In the genomic region with DNA sequence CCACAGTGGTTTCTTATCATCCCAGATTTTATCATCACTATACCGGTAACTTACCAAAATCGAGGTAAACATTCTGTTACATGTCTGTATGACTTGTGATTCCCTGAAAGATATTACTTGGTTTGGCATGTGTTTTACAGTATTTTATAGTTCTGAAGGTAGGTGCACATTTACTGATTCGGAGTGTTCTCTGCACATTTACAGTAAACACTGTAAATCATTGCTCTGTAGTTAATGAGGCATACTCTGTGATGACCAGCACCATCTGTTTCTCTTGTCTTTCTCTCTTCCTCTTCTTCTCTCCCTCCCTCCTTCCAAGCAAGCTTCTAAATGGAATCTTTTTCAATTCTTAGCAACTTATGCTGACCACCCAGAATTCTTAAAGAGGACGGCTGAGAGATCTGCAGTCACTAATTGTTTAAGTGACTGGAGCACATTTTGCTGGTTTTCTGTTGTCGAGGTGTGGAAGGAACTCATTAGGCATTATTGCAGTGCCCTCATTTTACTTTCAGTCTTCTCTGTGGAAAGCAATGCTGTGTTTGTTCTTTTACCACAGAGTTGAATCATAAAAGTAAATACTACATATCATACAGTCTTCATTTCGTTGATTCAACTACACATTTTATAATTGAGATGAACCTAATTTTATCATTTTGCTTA, we compare ENCODE assay signal across 1 cellular context.
TF ChIP-seq lines count a peak whose summit lies in the region.

No MANE protein-coding gene starts in this region.

TF ChIP-seq in WTC11, 78 proteins besides CTCF, POLR2A, EP300 and RAD21 (continued from another document):
- TF ChIP-seq, protein P1, sequence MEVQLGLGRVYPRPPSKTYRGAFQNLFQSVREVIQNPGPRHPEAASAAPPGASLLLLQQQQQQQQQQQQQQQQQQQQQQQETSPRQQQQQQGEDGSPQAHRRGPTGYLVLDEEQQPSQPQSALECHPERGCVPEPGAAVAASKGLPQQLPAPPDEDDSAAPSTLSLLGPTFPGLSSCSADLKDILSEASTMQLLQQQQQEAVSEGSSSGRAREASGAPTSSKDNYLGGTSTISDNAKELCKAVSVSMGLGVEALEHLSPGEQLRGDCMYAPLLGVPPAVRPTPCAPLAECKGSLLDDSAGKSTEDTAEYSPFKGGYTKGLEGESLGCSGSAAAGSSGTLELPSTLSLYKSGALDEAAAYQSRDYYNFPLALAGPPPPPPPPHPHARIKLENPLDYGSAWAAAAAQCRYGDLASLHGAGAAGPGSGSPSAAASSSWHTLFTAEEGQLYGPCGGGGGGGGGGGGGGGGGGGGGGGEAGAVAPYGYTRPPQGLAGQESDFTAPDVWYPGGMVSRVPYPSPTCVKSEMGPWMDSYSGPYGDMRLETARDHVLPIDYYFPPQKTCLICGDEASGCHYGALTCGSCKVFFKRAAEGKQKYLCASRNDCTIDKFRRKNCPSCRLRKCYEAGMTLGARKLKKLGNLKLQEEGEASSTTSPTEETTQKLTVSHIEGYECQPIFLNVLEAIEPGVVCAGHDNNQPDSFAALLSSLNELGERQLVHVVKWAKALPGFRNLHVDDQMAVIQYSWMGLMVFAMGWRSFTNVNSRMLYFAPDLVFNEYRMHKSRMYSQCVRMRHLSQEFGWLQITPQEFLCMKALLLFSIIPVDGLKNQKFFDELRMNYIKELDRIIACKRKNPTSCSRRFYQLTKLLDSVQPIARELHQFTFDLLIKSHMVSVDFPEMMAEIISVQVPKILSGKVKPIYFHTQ (CRISPR knock-in tag; IDR thresholded peaks at IDR 0.05): no peak
- TF ChIP-seq NR3C1 (CRISPR knock-in tag; conservative IDR thresholded peaks at IDR 0.05; ENCODE audit: low read depth) (no peak), RORB (CRISPR knock-in tag; IDR thresholded peaks at IDR 0.05) (no peak), SOX15 (CRISPR knock-in tag; IDR thresholded peaks at IDR 0.05) (no peak), GRHL2 (CRISPR knock-in tag; IDR thresholded peaks at IDR 0.05; ENCODE audit: insufficient replicate concordance, severe bottlenecking) (no peak), GABPB1 (CRISPR knock-in tag; IDR thresholded peaks at IDR 0.05) (no peak), TCF7 (CRISPR knock-in tag; IDR thresholded peaks at IDR 0.05; ENCODE audit: low read depth) (no peak)
- TF ChIP-seq, protein P2, sequence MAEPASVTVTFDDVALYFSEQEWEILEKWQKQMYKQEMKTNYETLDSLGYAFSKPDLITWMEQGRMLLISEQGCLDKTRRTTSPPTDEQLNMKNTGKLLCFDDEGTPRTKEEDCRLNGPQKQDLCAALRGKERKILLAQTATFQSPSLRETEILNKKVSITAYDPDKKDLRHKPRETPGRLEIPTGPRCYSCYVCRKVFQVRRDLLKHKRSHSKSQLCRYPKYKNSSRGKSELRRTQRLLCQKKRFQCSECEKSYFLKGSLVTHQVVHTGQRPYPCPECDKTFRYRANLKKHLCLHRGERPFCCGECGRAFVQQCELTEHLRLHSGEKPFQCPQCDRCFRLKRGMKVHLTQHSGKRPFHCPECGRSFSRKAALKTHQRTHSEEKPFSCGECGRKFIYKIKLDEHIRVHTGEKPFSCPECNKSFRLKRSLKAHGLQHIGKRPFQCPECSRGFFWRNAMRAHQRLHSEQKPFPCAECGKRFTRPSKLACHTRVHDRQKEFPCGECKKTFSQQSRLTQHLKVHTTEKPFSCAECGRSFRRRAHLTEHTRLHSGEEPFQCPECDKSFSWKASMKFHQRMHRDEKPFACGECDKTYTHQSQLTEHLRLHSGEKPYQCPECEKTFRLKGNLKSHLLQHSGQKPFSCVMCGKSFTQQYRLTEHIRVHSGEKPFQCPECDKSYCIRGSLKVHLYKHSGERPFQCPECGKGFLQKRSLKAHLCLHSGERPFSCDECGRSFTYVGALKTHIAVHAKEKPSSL (CRISPR knock-in tag; conservative IDR thresholded peaks at IDR 0.05): no peak
